ENCODE assay signal across 8 cellular contexts in the genomic region with DNA sequence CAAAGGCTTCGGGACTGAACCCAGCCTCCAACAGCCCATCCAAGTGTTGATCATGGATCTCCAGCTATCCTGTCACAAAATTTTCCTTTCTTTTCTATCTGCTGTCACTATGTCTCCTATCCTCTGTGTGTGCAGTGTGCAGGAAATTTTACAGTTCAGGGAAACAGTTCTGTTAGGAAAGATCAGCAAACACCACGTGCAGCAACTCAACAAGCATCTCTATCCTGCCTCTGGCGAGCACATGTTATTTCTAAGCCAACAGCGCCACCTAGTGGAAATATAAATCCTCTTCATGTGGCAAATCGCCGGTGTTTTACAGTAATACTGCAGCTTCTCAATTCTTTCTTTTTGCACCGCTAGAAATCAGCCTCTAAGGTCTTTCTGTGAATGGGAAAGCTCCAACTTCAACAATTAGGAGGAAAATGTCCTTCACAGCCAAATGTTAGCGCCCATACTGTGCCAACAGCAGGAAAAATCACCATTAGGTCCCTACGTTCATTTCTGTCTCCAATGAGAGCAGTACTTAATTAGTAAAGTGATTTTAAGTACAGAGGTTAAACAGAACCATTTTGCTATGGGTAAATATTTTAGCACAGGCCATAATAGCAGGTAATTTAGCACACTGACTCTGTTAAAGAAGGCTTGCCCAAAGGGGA. TPM values are rescaled to one million over a fixed set of nuclear protein-coding genes. Genes with fewer than 3 reads are reported as not detected.
DNase-seq lines count a peak whose midpoint lies in the region; ATAC-seq, FAIRE-seq and TF ChIP-seq lines count a peak whose summit lies in the region.

No MANE protein-coding gene starts in this region.

- H3K4me3 ChIP-seq in bronchial epithelial cell (ENCODE audit: low read depth, low read length) (no peak overlapping the region), kidney (ENCODE audit: low read length in 2 of 2) (no peak overlapping the region)

- no peaks in the 10 kb centered on the region for H3K4me1 ChIP-seq in kidney (ENCODE audit: control insufficient read depth in 1 of 2, insufficient read depth in 1 of 2, low read depth in 1 of 2, low read length in 2 of 2)

- H3K36me3 ChIP-seq in bronchial epithelial cell (ENCODE audit: control insufficient read depth, insufficient read depth, low read length) (no peaks in the 10 kb centered on the region), kidney (ENCODE audit: control insufficient read depth in 1 of 2, insufficient read depth in 2 of 2, low read length in 2 of 2) (no peaks in the 10 kb centered on the region)

- intact Hi-C loops in kidney (cut with DNase I): loop anchor here (5.0 kb wide), 1 partner anchor 75 kb away; no protein-coding TSS in a partner anchor

- no peak for ATAC-seq in HG03175 (IDR thresholded peaks at IDR 0.05; ENCODE audit: unreplicated experiment)

- TF ChIP-seq CTCF in bronchial epithelial cell (IDR thresholded peaks at IDR 0.05; ENCODE audit: insufficient read depth, low read length, severe bottlenecking) (peak; percentile 61), kidney (IDR thresholded peaks at IDR 0.05; ENCODE audit: borderline replicate concordance, extremely low read depth, insufficient read depth) (peak; percentile 62)

- H3K9ac ChIP-seq in kidney (ENCODE audit: low read length in 2 of 2): no peak overlapping the region

- H3K27ac ChIP-seq in kidney (ENCODE audit: low read depth in 2 of 2, low read length in 2 of 2): no peak overlapping the region

- DNase-seq in stimulated activated CD4-positive, alpha-beta T cell treated with anti-CD3 and anti-CD28 coated beads, Interleukin-12 subunit alpha, Interleukin-12 subunit beta, amount 100 ng/mL, for 48 hours (ENCODE audit: low read depth in 2 of 3, low spot score in 1 of 3): peak; percentile 27 to 75 (median 29)
- no peak for DNase-seq in stimulated activated CD4-positive, alpha-beta T cell treated with anti-CD3 and anti-CD28 coated beads, Interleukin-12 subunit alpha, Interleukin-12 subunit beta, amount 100 ng/mL, for 4 hours
- DNase-seq in NCI-H1930 (lab: John Stamatoyannopoulos, UW) (peak; percentile 44 to 68), T-helper 2 cell (peak in 3 of 5 experiments; percentile 31 to 72 (median 44)), bronchial epithelial cell (ENCODE audit: low read depth) (peak; percentile 66), kidney (no peak)
- DNase-seq in stimulated activated CD4-positive, alpha-beta T cell treated with anti-CD3 and anti-CD28 coated beads, TNF-alpha, amount 100 ng/mL, for 1 hour (ENCODE audit: low read depth in 3 of 3, low spot score in 1 of 3): peak in 2 of 3 donors; percentile 25 to 30

- H3K9me3 ChIP-seq in kidney (ENCODE audit: control insufficient read depth in 1 of 2, low read length in 2 of 2): peaks cover 0 to 7% of the 10 kb centered on the region in 2 donors

- no peaks in the 10 kb centered on the region for H3K27me3 ChIP-seq in bronchial epithelial cell (ENCODE audit: control insufficient read depth, insufficient read depth, low read length)

- FAIRE-seq in bronchial epithelial cell (lab: Jason Lieb, UNC) (peak; percentile 50), kidney (lab: Jason Lieb, UNC) (peak; percentile 82)

RNA-seq across cellular contexts. Expression of a gene that starts 21.3 kb away (rescaled TPM):
- total RNA-seq in bronchial epithelial cell (10.5 and 11.3 TPM in 2 replicates), kidney (13.4 TPM)
- 14.0 TPM for polyA plus RNA-seq in kidney (ENCODE audit: insufficient read depth, low read depth, low replicate concordance)

RNA-seq across cellular contexts. Expression of a gene that starts 35.3 kb away (rescaled TPM):
- total RNA-seq in bronchial epithelial cell: 7.4 and 11.4 TPM in 2 replicates
- 36.4 TPM for total RNA-seq in kidney
- polyA plus RNA-seq in kidney (ENCODE audit: insufficient read depth, low read depth, low replicate concordance): 25.5 TPM

RNA-seq across cellular contexts. Expression of a gene that starts 35.8 kb away (rescaled TPM):
- total RNA-seq in bronchial epithelial cell (under 0.01 TPM in 2 replicates), kidney (1.1 TPM)
- 0.73 TPM for polyA plus RNA-seq in kidney (ENCODE audit: insufficient read depth, low read depth, low replicate concordance)

Comparison
In these comparisons a context has a peak if more than half of its experiments do, and no peak if none do; other contexts are left out.
1. DNase-seq: peak in stimulated activated CD4-positive, alpha-beta T cell treated with anti-CD3 and anti-CD28 coated beads, Interleukin-12 subunit alpha, Interleukin-12 subunit beta, amount 100 ng/mL, for 48 hours (3 of 3), NCI-H1930 (2 of 2), T-helper 2 cell (3 of 5), bronchial epithelial cell (single experiment) and stimulated activated CD4-positive, alpha-beta T cell treated with anti-CD3 and anti-CD28 coated beads, TNF-alpha, amount 100 ng/mL, for 1 hour (2 of 3); none in stimulated activated CD4-positive, alpha-beta T cell treated with anti-CD3 and anti-CD28 coated beads, Interleukin-12 subunit alpha, Interleukin-12 subunit beta, amount 100 ng/mL, for 4 hours (single experiment) and kidney (single experiment).